ENCODE assay signal across 8 cellular contexts in the genomic region with DNA sequence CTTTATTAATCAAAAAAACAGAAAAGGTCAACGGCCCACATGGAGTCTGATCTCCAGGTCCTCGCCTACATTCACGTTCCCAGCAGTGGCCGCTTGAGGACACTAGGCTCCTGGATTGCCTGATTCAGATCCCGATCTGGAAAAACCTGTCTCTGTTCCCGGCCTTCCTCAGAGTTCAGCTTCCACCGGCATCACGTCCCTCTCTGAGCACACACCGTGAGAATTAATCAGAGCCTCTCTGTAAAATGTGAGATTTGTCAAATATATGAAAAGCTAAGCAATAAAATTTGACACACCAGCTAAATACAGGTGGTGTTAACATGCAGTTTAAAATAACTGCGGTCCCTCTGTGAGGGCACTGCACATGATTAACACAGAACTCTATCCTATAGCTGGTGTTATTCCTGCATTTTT.
DNase-seq lines count a peak whose midpoint lies in the region; ATAC-seq and TF ChIP-seq lines count a peak whose summit lies in the region.

No MANE protein-coding gene starts in this region.

- H3K4me3 Mint-ChIP-seq in activated T-helper 2 cell treated with anti-CD3 and anti-CD28 coated beads, Interferon-gamma antibody, Interleukin-2, Interleukin-4, amounts not matched to agents 10 μg/mL and 5 μg/mL and 100 μg/mL, durations not matched to agents 14 hours and 24 hours and 36 hours (ENCODE audit: low read depth), result no peak overlapping the region
- no peak overlapping the region for H3K4me3 Mint-ChIP-seq in stimulated activated memory B cell treated with anti-CD40 and anti-IgM and Interleukin-4, amounts not matched to agents 10 μg/mL and 1 μg/mL and 100 μg/mL, for 72 hours

- H3K36me3 ChIP-seq in parathyroid adenoma (ENCODE audit: control insufficient read depth, insufficient read depth, low read length), result no peaks in the 10 kb centered on the region

- CTCF ChIA-PET in RWPE1 (lab: Yijun Ruan, JAX), result interaction anchor here (0.5 to 1.6 kb wide), 19 partner anchors 10 to 230 kb away, joined by 3 to 16 read pairs (median 3); no protein-coding TSS in a partner anchor

- peaks cover 20% of the 10 kb centered on the region for H3K4me1 ChIP-seq in parathyroid adenoma

- H3K27ac Mint-ChIP-seq in activated T-helper 2 cell treated with anti-CD3 and anti-CD28 coated beads, Interferon-gamma antibody, Interleukin-2, Interleukin-4, amounts not matched to agents 10 μg/mL and 5 μg/mL and 100 μg/mL, durations not matched to agents 14 hours and 24 hours and 36 hours, result no peak overlapping the region
- no peak overlapping the region for H3K27ac Mint-ChIP-seq in stimulated activated memory B cell treated with anti-CD40 and anti-IgM and Interleukin-4, amounts not matched to agents 10 μg/mL and 1 μg/mL and 100 μg/mL, for 72 hours

- intact Hi-C loops in activated T-helper 2 cell treated with anti-CD3 and anti-CD28 coated beads, Interferon-gamma antibody, Interleukin-2, Interleukin-4, amounts not matched to agents 10 μg/mL and 5 μg/mL and 100 μg/mL, durations not matched to agents 14 hours and 24 hours and 36 hours (cut with micrococcal nuclease), result no loop called here

- DNase-seq in DMS153 (lab: John Stamatoyannopoulos, UW) (peak; percentile 88), RWPE1 (ENCODE audit: low spot score) (peak; percentile 77), fibroblast of villous mesenchyme (ENCODE audit: low read depth) (peak; percentile 69), GOT3 (lab: John Stamatoyannopoulos, UW) (no peak)
- no peak for DNase-seq in activated T-helper 2 cell treated with anti-CD3 and anti-CD28 coated beads, Interferon-gamma antibody, Interleukin-2, Interleukin-4, amounts not matched to agents 10 μg/mL and 5 μg/mL and 100 μg/mL, durations not matched to agents 14 hours and 24 hours and 36 hours (ENCODE audit: low spot score)

- H3K27ac ChIP-seq in RWPE1, result peak overlapping the region; percentile 90
- peak overlapping the region; percentile 77 for H3K27ac ChIP-seq in parathyroid adenoma

- POLR2A ChIA-PET in RWPE1 (lab: Yijun Ruan, JAX; ENCODE audit: low non-redundant PET), result interaction anchor here (0.5 kb wide), 1 partner anchor 173 kb away, joined by 3 read pairs; no protein-coding TSS in a partner anchor

- no peak overlapping the region for H3K9ac ChIP-seq in parathyroid adenoma

- ATAC-seq in stimulated activated memory B cell treated with anti-CD40 and anti-IgM and Interleukin-4, amounts not matched to agents 10 μg/mL and 1 μg/mL and 100 μg/mL, for 72 hours, result no peak
- no peak for ATAC-seq in HG03457 (IDR thresholded peaks at IDR 0.05; ENCODE audit: unreplicated experiment)

- TF ChIP-seq CTCF in RWPE1 (conservative IDR thresholded peaks at IDR 0.05; ENCODE audit: low read depth), result peak; percentile 91
- peak; percentile 55 for TF ChIP-seq CTCF in fibroblast of villous mesenchyme (IDR thresholded peaks at IDR 0.05; ENCODE audit: insufficient read depth, low read depth, low read length)
- peak; percentile 85 for TF ChIP-seq CTCF in parathyroid adenoma (IDR thresholded peaks at IDR 0.05)

- peak overlapping the region; percentile 56 for H2AFZ ChIP-seq in parathyroid adenoma

- H3K79me2 ChIP-seq in parathyroid adenoma, result no peaks in the 10 kb centered on the region

- H3K4me1 Mint-ChIP-seq in activated T-helper 2 cell treated with anti-CD3 and anti-CD28 coated beads, Interferon-gamma antibody, Interleukin-2, Interleukin-4, amounts not matched to agents 10 μg/mL and 5 μg/mL and 100 μg/mL, durations not matched to agents 14 hours and 24 hours and 36 hours (ENCODE audit: low read depth), result peaks cover 6% of the 10 kb centered on the region
- peaks cover 16% of the 10 kb centered on the region for H3K4me1 Mint-ChIP-seq in stimulated activated memory B cell treated with anti-CD40 and anti-IgM and Interleukin-4, amounts not matched to agents 10 μg/mL and 1 μg/mL and 100 μg/mL, for 72 hours

- no peaks in the 10 kb centered on the region for H3K27me3 ChIP-seq in parathyroid adenoma (ENCODE audit: control insufficient read depth, insufficient read depth, low read length)

- no peak overlapping the region for H3K4me3 ChIP-seq in fibroblast of villous mesenchyme (ENCODE audit: low read depth, low read length)
- H3K4me3 ChIP-seq in parathyroid adenoma (ENCODE audit: low read depth, low read length), result no peak overlapping the region

- no peaks in the 10 kb centered on the region for H3K9me3 ChIP-seq in parathyroid adenoma (ENCODE audit: control insufficient read depth, low read length)

- peaks cover 5% of the 10 kb centered on the region for H3K27me3 Mint-ChIP-seq in activated T-helper 2 cell treated with anti-CD3 and anti-CD28 coated beads, Interferon-gamma antibody, Interleukin-2, Interleukin-4, amounts not matched to agents 10 μg/mL and 5 μg/mL and 100 μg/mL, durations not matched to agents 14 hours and 24 hours and 36 hours (ENCODE audit: low read depth)
- H3K27me3 Mint-ChIP-seq in stimulated activated memory B cell treated with anti-CD40 and anti-IgM and Interleukin-4, amounts not matched to agents 10 μg/mL and 1 μg/mL and 100 μg/mL, for 72 hours, result peaks cover 13% of the 10 kb centered on the region

- no peaks in the 10 kb centered on the region for H3K9me3 Mint-ChIP-seq in activated T-helper 2 cell treated with anti-CD3 and anti-CD28 coated beads, Interferon-gamma antibody, Interleukin-2, Interleukin-4, amounts not matched to agents 10 μg/mL and 5 μg/mL and 100 μg/mL, durations not matched to agents 14 hours and 24 hours and 36 hours
- H3K9me3 Mint-ChIP-seq in stimulated activated memory B cell treated with anti-CD40 and anti-IgM and Interleukin-4, amounts not matched to agents 10 μg/mL and 1 μg/mL and 100 μg/mL, for 72 hours, result no peaks in the 10 kb centered on the region

- no peaks in the 10 kb centered on the region for H3K36me3 Mint-ChIP-seq in activated T-helper 2 cell treated with anti-CD3 and anti-CD28 coated beads, Interferon-gamma antibody, Interleukin-2, Interleukin-4, amounts not matched to agents 10 μg/mL and 5 μg/mL and 100 μg/mL, durations not matched to agents 14 hours and 24 hours and 36 hours (ENCODE audit: low read depth)
- H3K36me3 Mint-ChIP-seq in stimulated activated memory B cell treated with anti-CD40 and anti-IgM and Interleukin-4, amounts not matched to agents 10 μg/mL and 1 μg/mL and 100 μg/mL, for 72 hours, result no peaks in the 10 kb centered on the region

- H3K4me2 ChIP-seq in parathyroid adenoma (ENCODE audit: low read length), result peak overlapping the region; percentile 55

Comparison
In these comparisons a context has a peak if more than half of its experiments do, and no peak if none do; other contexts are left out.
1. DNase-seq: peak in DMS153 (single experiment), RWPE1 (single experiment) and fibroblast of villous mesenchyme (single experiment); none in activated T-helper 2 cell treated with anti-CD3 and anti-CD28 coated beads, Interferon-gamma antibody, Interleukin-2, Interleukin-4, amounts not matched to agents 10 μg/mL and 5 μg/mL and 100 μg/mL, durations not matched to agents 14 hours and 24 hours and 36 hours (single experiment) and GOT3 (single experiment).
2. Peak in every context shown above with its lines, with median percentiles within 50 percentile points of each other: CTCF ChIP-seq.